12 cellular contexts compared by ENCODE assay signal in the genomic region with DNA sequence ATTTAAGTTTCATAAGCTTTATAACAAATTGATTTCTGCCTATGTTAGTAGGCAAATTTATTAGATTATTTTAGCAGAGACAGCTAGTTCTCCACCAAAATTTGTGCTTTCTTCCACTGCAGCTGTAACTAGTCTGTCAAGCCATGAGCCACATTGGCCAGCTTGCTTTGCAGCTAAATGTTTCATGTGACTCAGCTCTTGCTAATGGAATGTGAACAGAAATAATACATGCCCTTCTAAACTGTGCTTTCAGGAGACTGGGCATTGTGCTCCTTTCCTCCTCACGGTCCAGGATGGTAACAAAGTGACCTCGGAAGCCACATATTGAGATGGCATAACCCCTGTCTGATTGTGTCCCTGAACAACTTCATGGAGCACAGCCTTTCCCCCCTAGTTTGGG. TPM values are rescaled to one million over a fixed set of nuclear protein-coding genes. Genes with fewer than 3 reads are reported as not detected.
DNase-seq lines count a peak whose midpoint lies in the region; ATAC-seq and TF ChIP-seq lines count a peak whose summit lies in the region.
"Had no signal": no experiment of that assay in that cellular context is flagged by ENCODE, and none has a peak within 500 bp of the region (broad histone marks: within the 10 kb centered on the region; RNA-seq: fewer than 3 reads in every experiment).

No MANE protein-coding gene starts in this region.

- intact Hi-C loops in heart right ventricle (cut with DNase I), result no loop called here

- peak overlapping the region; percentile 1 for H3K4me2 ChIP-seq in GM23248 (ENCODE audit: unreplicated experiment)
- H3K4me2 ChIP-seq in skeletal muscle satellite cell (ENCODE audit: low read length), result peak overlapping the region; percentile 56

- H3K9me3 ChIP-seq in GM23248 (ENCODE audit: low read depth), result no peaks in the 10 kb centered on the region
- H3K9me3 ChIP-seq in heart right ventricle, result no peaks in the 10 kb centered on the region
- H3K9me3 ChIP-seq in skeletal muscle satellite cell (replicated peaks; ENCODE audit: low read length), result no peaks in the 10 kb centered on the region

- DNase-seq in GM23248 (peak; percentile 80), astrocyte of the hippocampus (ENCODE audit: low read depth, low spot score) (peak; percentile 79), heart right ventricle (peak in 1 of 2 donors; percentile 12), putamen (ENCODE audit: low spot score) (no peak), DMS53 treated with DMSO at 0.1 percent for 48 hours (lab: John Stamatoyannopoulos, UW; ENCODE audit: unreplicated experiment) (no peak)
- DNase-seq: activated CD4-positive, alpha-beta T cell treated with anti-CD3 and anti-CD28 coated beads, Interleukin-2, amount 50 U/mL, for 1 hour; dermis blood vessel endothelial cell; H7; NCI-H2081 treated with DMSO at 0.1 percent for 48 hours had no signal

- H3K4me3 ChIP-seq in GM23248 (no peak overlapping the region), heart right ventricle (no peak overlapping the region), skeletal muscle satellite cell (ENCODE audit: low read length) (no peak overlapping the region)

- TF ChIP-seq CTCF in heart right ventricle (IDR thresholded peaks at IDR 0.05), result no peak

- H3K9me2 ChIP-seq in GM23248 (ENCODE audit: insufficient read depth), result no peaks in the 10 kb centered on the region

- H3K36me3 ChIP-seq in GM23248 (ENCODE audit: low read depth) (no peaks in the 10 kb centered on the region), heart right ventricle (no peaks in the 10 kb centered on the region), skeletal muscle satellite cell (ENCODE audit: insufficient read depth, low read length) (no peaks in the 10 kb centered on the region)

- no peaks in the 10 kb centered on the region for H4K20me1 ChIP-seq in GM23248 (ENCODE audit: insufficient read depth)

- peaks cover 14% of the 10 kb centered on the region for H3K4me1 ChIP-seq in GM23248 (ENCODE audit: insufficient read depth)
- H3K4me1 ChIP-seq in heart right ventricle, result peaks cover 0 to 14% (median 0%) of the 10 kb centered on the region in 9 donors
- peaks cover 27% of the 10 kb centered on the region for H3K4me1 ChIP-seq in skeletal muscle satellite cell (ENCODE audit: control insufficient read depth, insufficient read depth, low read length)

- H3K9ac ChIP-seq in GM23248 (no peak overlapping the region), skeletal muscle satellite cell (ENCODE audit: low read depth, low read length) (no peak overlapping the region)

- 0 out of 2 replicates have a peak, but pooled peaks cover 4% of the 10 kb centered on the region for H3K27me3 ChIP-seq in GM23248 (replicated peaks; ENCODE audit: insufficient read depth)
- peaks cover 0 to 6% (median 0%) of the 10 kb centered on the region in 7 donors for H3K27me3 ChIP-seq in heart right ventricle
- peaks cover 3% of the 10 kb centered on the region for H3K27me3 ChIP-seq in skeletal muscle satellite cell (ENCODE audit: control insufficient read depth, insufficient read depth, low read length)

- WGBS in GM23248 (ENCODE audit: low coverage in 1 of 2, low lambda C conversion rate in 2 of 2, missing lambda C conversion rate in 2 of 2), 2 experiments, result 5 to 18% methylated on average over 2 of the region's 2 CpGs
- 40 to 45% methylated on average over 2 of the region's 2 CpGs for WGBS in heart right ventricle, 2 donors

- H2AFZ ChIP-seq in GM23248, result peak overlapping the region; percentile 35; the same call in 1 of the 2 replicates

- in situ Hi-C loops in GM23248 (cut with MboI), result no loop called here

- ATAC-seq in heart right ventricle, result peak in 7 of 8 donors; percentile 47 to 94 (median 85)
- ATAC-seq in GM18870 (IDR thresholded peaks at IDR 0.05; ENCODE audit: unreplicated experiment), result no peak
- no peak for ATAC-seq in GM18909 (IDR thresholded peaks at IDR 0.05; ENCODE audit: poor library complexity, unreplicated experiment)

- H3K79me2 ChIP-seq in GM23248 (ENCODE audit: insufficient read depth), result no peaks in the 10 kb centered on the region

- H3K27ac ChIP-seq in GM23248 (no peak overlapping the region), heart right ventricle (peak overlapping the region in 5 of 10 donors; percentile 4 to 69 (median 35))

- H3F3A ChIP-seq in GM23248 (ENCODE audit: insufficient read depth), result peaks cover 16% of the 10 kb centered on the region; the same call in 1 of the 2 replicates

RNA-seq across cellular contexts. Expression of gene KPNA4, which starts 51.4 kb away (rescaled TPM):
- 28.6 and 33.1 TPM in 2 replicates for total RNA-seq in GM23248 (2014; rRNA removed; shearing (Covaris generic))
- polyA plus RNA-seq in GM23248 (2016; fragmentation: Nextera tagmentation; extraction: Ambion mirVana), result 17.4 and 20.3 TPM in 2 replicates
- total RNA-seq in heart right ventricle, result 100 to 1,000 TPM; 110 to 190 (median 151) TPM
- 10 to 100 TPM; 21.6 to 21.7 TPM for polyA plus RNA-seq in heart right ventricle
- 29.9 and 33.2 TPM in 2 replicates for total RNA-seq in skeletal muscle satellite cell (2012; rRNA removed)

Comparison
In these comparisons a context has a peak if more than half of its experiments do, and no peak if none do; other contexts are left out.
1. DNase-seq: peak in GM23248 (single experiment) and astrocyte of the hippocampus (single experiment); none in putamen (single experiment) and DMS53 treated with DMSO at 0.1 percent for 48 hours (single experiment).
2. ATAC-seq: peak in heart right ventricle (7 of 8); none in GM18870 (single experiment) and GM18909 (single experiment).